ENCODE assay signal across 18 cellular contexts in the genomic region with DNA sequence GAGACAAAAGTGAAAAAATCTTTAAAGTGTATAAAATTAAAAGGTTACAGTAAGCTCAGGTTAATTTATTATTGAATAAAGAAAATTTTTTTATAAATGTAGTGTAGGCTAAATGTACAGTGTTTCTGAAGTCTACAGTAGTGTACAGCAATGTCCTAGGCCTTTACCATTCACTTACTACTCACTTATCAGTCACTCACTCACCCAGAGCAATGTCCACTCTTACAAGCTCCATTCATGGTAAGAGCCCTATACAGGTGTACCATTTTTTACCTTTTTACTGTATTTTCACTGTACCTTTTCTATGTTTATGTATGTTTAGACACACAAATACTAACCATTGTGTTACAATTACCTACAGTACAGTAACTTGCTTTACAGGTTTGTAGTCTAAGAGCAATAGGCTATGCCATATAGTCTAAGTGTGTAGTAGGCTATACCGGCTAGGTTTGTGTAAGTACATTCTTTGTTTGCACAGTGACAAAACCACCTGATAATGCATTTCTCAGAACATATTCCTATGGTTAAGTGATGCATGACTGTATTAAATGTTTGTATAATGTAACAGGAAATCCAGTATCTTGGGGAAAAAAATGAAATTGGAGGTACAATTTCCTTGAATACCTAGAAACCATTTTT. TPM values are rescaled to one million over a fixed set of nuclear protein-coding genes. Genes with fewer than 3 reads are reported as not detected.
DNase-seq lines count a peak whose midpoint lies in the region; ATAC-seq and TF ChIP-seq lines count a peak whose summit lies in the region.
"Had no signal": no experiment of that assay in that cellular context is flagged by ENCODE, and none has a peak within 500 bp of the region (broad histone marks: within the 10 kb centered on the region; RNA-seq: fewer than 3 reads in every experiment).

No MANE protein-coding gene starts in this region.

- no TSS peak for BruUV-seq in IMR-90 (replicated peaks; lab: Mats Ljungman, UMichigan)

- H3K4ac ChIP-seq in IMR-90 (ENCODE audit: low read depth, low read length), result no peak overlapping the region

- CTCF ChIA-PET in IMR-90 (lab: Yijun Ruan, JAX), result interaction anchor here (0.6 kb wide), 2 partner anchors 211 to 502 kb away, joined by 3 to 4 read pairs; no protein-coding TSS in a partner anchor

- H3K9me3 ChIP-seq in IMR-90 (ENCODE audit: control insufficient read depth, insufficient read depth, low read length) (no peaks in the 10 kb centered on the region), endodermal cell (ENCODE audit: control insufficient read depth, low read length) (peaks cover 6% of the 10 kb centered on the region), upper lobe of left lung (peaks cover 0 to 14% (median 4%) of the 10 kb centered on the region in 4 donors)
- H3K9me3 ChIP-seq: BE2C had no signal

- H2BK15ac ChIP-seq in IMR-90 (ENCODE audit: low read depth, low read length), result no peak overlapping the region

- TF ChIP-seq CTCF in IMR-90 (conservative IDR thresholded peaks at IDR 0.05; ENCODE audit: low read depth, low read length), result no peak
- TF ChIP-seq CTCF in endodermal cell (conservative IDR thresholded peaks at IDR 0.05), result no peak
- TF ChIP-seq CTCF in endothelial cell (IDR thresholded peaks at IDR 0.05; ENCODE audit: unreplicated experiment), result no peak
- no peak for TF ChIP-seq CTCF in upper lobe of left lung (IDR thresholded peaks at IDR 0.05)

- H4K20me1 ChIP-seq in IMR-90 (ENCODE audit: insufficient read depth, low read length), result no peaks in the 10 kb centered on the region

- no peak overlapping the region for H2BK120ac ChIP-seq in IMR-90 (ENCODE audit: low read depth, low read length)

- dilution Hi-C loops in IMR-90 (cut with HindIII; ENCODE audit: low sequenced_read_pairs, unreplicated experiment), result no loop called here

- H3K14ac ChIP-seq in IMR-90 (replicated peaks; ENCODE audit: low read depth, low read length), result no peak overlapping the region

- no peak overlapping the region for H2AK9ac ChIP-seq in IMR-90 (replicated peaks; ENCODE audit: low read depth, low read length, poor library complexity)

- H3K27me3 ChIP-seq in IMR-90 (ENCODE audit: control insufficient read depth, insufficient read depth, low read length) (no peaks in the 10 kb centered on the region), endodermal cell (ENCODE audit: control insufficient read depth, insufficient read depth, low read length, poor library complexity, severe bottlenecking) (no peaks in the 10 kb centered on the region), upper lobe of left lung (no peaks in the 10 kb centered on the region)
- H3K27me3 ChIP-seq: BE2C had no signal

- no CpG with 5 or more reads among the region's 1 CpG for WGBS in IMR-90 (ENCODE audit: extremely low coverage in 2 of 2, insufficient read length in 1 of 2), 2 experiments
- WGBS in endodermal cell (ENCODE audit: insufficient coverage in 1 of 2, insufficient read length in 1 of 2), 2 experiments, result 95% methylated on average over 1 of the region's 1 CpG; no CpG with 5 or more reads in 1 of the 2 experiments
- WGBS in upper lobe of left lung, 2 donors, result 82 to 88% methylated on average over 1 of the region's 1 CpG

- no peak overlapping the region for H4K8ac ChIP-seq in IMR-90 (ENCODE audit: low read depth in 2 of 2, low read length in 2 of 2)

- no peak overlapping the region for H3K9ac ChIP-seq in IMR-90 (ENCODE audit: low read depth, low read length)
- no peak overlapping the region for H3K9ac ChIP-seq in endodermal cell (ENCODE audit: extremely low read depth, low read length, poor library complexity, severe bottlenecking)

- peaks cover 1% of the 10 kb centered on the region for H3K9me3 Mint-ChIP-seq in endodermal cell
- H3K9me3 Mint-ChIP-seq in endothelial cell (ENCODE audit: unreplicated experiment), result no peaks in the 10 kb centered on the region

- H3K36me3 ChIP-seq in IMR-90 (ENCODE audit: control insufficient read depth, insufficient read depth, low read length), result no peaks in the 10 kb centered on the region
- no peaks in the 10 kb centered on the region for H3K36me3 ChIP-seq in endodermal cell (ENCODE audit: control insufficient read depth, insufficient read depth, low read length)
- H3K36me3 ChIP-seq in upper lobe of left lung, result no peaks in the 10 kb centered on the region
- H3K36me3 ChIP-seq: BE2C had no signal

- POLR2A ChIA-PET in IMR-90 (lab: Charles Lee; ENCODE audit: unreplicated experiment), result no interaction called here

- in situ Hi-C loops in IMR-90 (cut with MboI; ENCODE audit: low sequenced_read_pairs), result no loop called here

- H3K23ac ChIP-seq in IMR-90 (ENCODE audit: low read depth, low read length), result no peak overlapping the region

- no peak overlapping the region for H2AK5ac ChIP-seq in IMR-90 (ENCODE audit: low read depth, low read length)

- no peak overlapping the region for H3K56ac ChIP-seq in IMR-90 (ENCODE audit: extremely low read depth, insufficient read depth, low read length)

- DNase-seq in DMS53 (lab: John Stamatoyannopoulos, UW) (peak; percentile 83), IMR-90 (peak; percentile 12), epithelial cell of prostate (ENCODE audit: low read depth, low spot score) (peak; percentile 14), left colon (no peak), endodermal cell (no peak), endothelial cell (ENCODE audit: low spot score) (no peak), KG1 (lab: John Stamatoyannopoulos, UW) (no peak), upper lobe of left lung (no peak)
- DNase-seq: BE2C, DND-41, H9, NCI-H1694, NCI-H2081, NCI-H2171 treated with DMSO at 0.1 percent for 48 hours, NCI-H524 treated with DMSO at 0.1 percent for 48 hours, SHP77 had no signal

- H2AFZ ChIP-seq in IMR-90 (replicated peaks; ENCODE audit: low read length, poor library complexity), result no peak overlapping the region

- H3K27ac ChIP-seq in IMR-90 (ENCODE audit: insufficient read depth, low read length) (no peak overlapping the region), epithelial cell of prostate (no peak overlapping the region), endodermal cell (ENCODE audit: low read depth, low read length) (no peak overlapping the region), upper lobe of left lung (no peak overlapping the region)

- TF ChIP-seq POLR2A in IMR-90 (IDR thresholded peaks at IDR 0.05; ENCODE audit: low read depth, low read length) (no peak), upper lobe of left lung (IDR thresholded peaks at IDR 0.05) (no peak)

- H3K4me2 ChIP-seq in IMR-90 (ENCODE audit: low read depth, low read length), result no peak overlapping the region

- TF ChIP-seq EP300 in upper lobe of left lung (IDR thresholded peaks at IDR 0.05), result no peak

- H3K4me3 Mint-ChIP-seq in endodermal cell, result no peak overlapping the region
- H3K4me3 Mint-ChIP-seq in endothelial cell (ENCODE audit: unreplicated experiment), result no peak overlapping the region
- H3K4me3 Mint-ChIP-seq: H9 had no signal

- H4K5ac ChIP-seq in IMR-90 (ENCODE audit: low read depth, low read length), result no peak overlapping the region

- no peak overlapping the region for H3K4me3 ChIP-seq in IMR-90 (ENCODE audit: insufficient read depth, low read depth, low read length)
- H3K4me3 ChIP-seq in endodermal cell (ENCODE audit: low read length), result no peak overlapping the region
- H3K4me3 ChIP-seq in upper lobe of left lung, result no peak overlapping the region

- H3K27me3 Mint-ChIP-seq in endodermal cell (ENCODE audit: insufficient read depth) (no peaks in the 10 kb centered on the region), endothelial cell (ENCODE audit: unreplicated experiment) (no peaks in the 10 kb centered on the region)

- no peak for ATAC-seq in IMR-90 (ENCODE audit: low read depth)
- peak; percentile 94 for ATAC-seq in left colon
- no peak for ATAC-seq in upper lobe of left lung (ENCODE audit: low FRiP score in 2 of 2)
- ATAC-seq: SK-N-SH treated with all-trans-retinoic acid at 6 μM for 48 hours had no signal

- no peaks in the 10 kb centered on the region for H3K36me3 Mint-ChIP-seq in endodermal cell (ENCODE audit: low read depth)
- no peaks in the 10 kb centered on the region for H3K36me3 Mint-ChIP-seq in endothelial cell (ENCODE audit: low read depth, unreplicated experiment)

- H3K9me1 ChIP-seq in IMR-90 (ENCODE audit: insufficient read depth, low read length), result no peaks in the 10 kb centered on the region; the same call in 1 of the 2 replicates

- intact Hi-C loops in IMR-90 (cut with micrococcal nuclease) (no loop called here), left colon (cut with DNase I, micrococcal nuclease) (no loop called here)

- no peak overlapping the region for H3K18ac ChIP-seq in IMR-90 (ENCODE audit: low read depth, low read length)

- no peak overlapping the region for H2BK20ac ChIP-seq in IMR-90 (ENCODE audit: low read depth, low read length)

- H3K4me1 Mint-ChIP-seq in endodermal cell, result no peaks in the 10 kb centered on the region
- no peaks in the 10 kb centered on the region for H3K4me1 Mint-ChIP-seq in endothelial cell (ENCODE audit: unreplicated experiment)

- no peaks in the 10 kb centered on the region for H3K79me1 ChIP-seq in IMR-90 (ENCODE audit: low read depth in 1 of 2, low read length in 2 of 2)

- no peak overlapping the region for H3K27ac Mint-ChIP-seq in endodermal cell
- H3K27ac Mint-ChIP-seq in endothelial cell (ENCODE audit: unreplicated experiment), result no peak overlapping the region
- H3K27ac Mint-ChIP-seq: H9 had no signal

- TF ChIP-seq RAD21 in IMR-90 (IDR thresholded peaks at IDR 0.05; ENCODE audit: low read length), result no peak

- no peak overlapping the region for H2BK5ac ChIP-seq in IMR-90 (ENCODE audit: low read depth, low read length, poor library complexity, severe bottlenecking)

- H3K4me1 ChIP-seq in IMR-90 (ENCODE audit: control insufficient read depth, insufficient read depth, low read length) (no peaks in the 10 kb centered on the region), endodermal cell (ENCODE audit: control insufficient read depth, insufficient read depth, low read length) (no peaks in the 10 kb centered on the region), upper lobe of left lung (no peaks in the 10 kb centered on the region)
- H3K4me1 ChIP-seq: BE2C had no signal

- no peak overlapping the region for H4K91ac ChIP-seq in IMR-90 (ENCODE audit: insufficient read depth, low read depth, low read length)

TF ChIP-seq in IMR-90, 13 proteins besides CTCF, POLR2A, EP300 and RAD21 (continues in another document):
- no peak for TF ChIP-seq MAFK (IDR thresholded peaks at IDR 0.05; ENCODE audit: low read depth, low read length)
- TF ChIP-seq MAZ (IDR thresholded peaks at IDR 0.05; ENCODE audit: borderline replicate concordance, low read depth, low read length), result no peak
- no peak for TF ChIP-seq NFE2L2 (IDR thresholded peaks at IDR 0.05; ENCODE audit: low read depth, low read length)
- TF ChIP-seq MXI1 (IDR thresholded peaks at IDR 0.05; ENCODE audit: borderline replicate concordance, low read depth, low read length), result no peak

RNA-seq across cellular contexts. Expression of gene NECTIN3, which starts 38.0 kb away (rescaled TPM):
- total RNA-seq in IMR-90 (2012; rRNA removed) (155 and 182 TPM in 2 replicates), left colon (10 to 100 TPM; 44.8 to 47.3 TPM), endodermal cell (10 to 100 TPM; 16.4 to 18.9 TPM), endothelial cell (ENCODE audit: unreplicated experiment) (28.5 TPM), upper lobe of left lung (10 to 100 TPM in 4 of 6 donors, 1 to 10 TPM in 2; 6.3 to 31.6 (median 22.1) TPM)
- polyA plus RNA-seq in IMR-90 (2012; rRNA removed), result 31.4 and 34.7 TPM in 2 replicates
- polyA plus RNA-seq in IMR-90 (2012; cell fraction: cytosol; rRNA removed), result 6.9 and 7.8 TPM in 2 replicates
- 4.0 and 17.1 TPM in 2 replicates for polyA plus RNA-seq in IMR-90 (2012; cell fraction: nucleus; rRNA removed; ENCODE audit: low replicate concordance)
- 55.1 TPM for polyA plus RNA-seq in endodermal cell (2013, experiment 1 of 2)
- polyA plus RNA-seq in endodermal cell (2013, experiment 2 of 2), result 46.1 TPM
- total RNA-seq: G401 had no signal

Comparison
In these comparisons a context has a peak if more than half of its experiments do, and no peak if none do; other contexts are left out.
1. DNase-seq: peak in DMS53 (single experiment), IMR-90 (single experiment) and epithelial cell of prostate (single experiment); none in left colon (0 of 2), endodermal cell (single experiment), endothelial cell (single experiment), KG1 (single experiment) and upper lobe of left lung (0 of 2).